Comparison of ENCODE assay signal across 1 cellular context in genomic region chr10:84178387-84178697, GRCh38.
A peak's percentile ranks its signal among the peaks of the same experiment; 100 is the strongest.
TF ChIP-seq lines count a peak whose summit lies in the region.

No MANE protein-coding gene starts in this region.

TF ChIP-seq in K562, 482 proteins besides CTCF, POLR2A, EP300 and RAD21:
- TF ChIP-seq BACH1 (tag; IDR thresholded peaks at IDR 0.05) (no peak), TRIM24 (IDR thresholded peaks at IDR 0.05) (peak in 1 of 2 experiments; percentile 8; a peak in 1 of 4 replicates), IRF2 (CRISPR knock-in tag; IDR thresholded peaks at IDR 0.05) (no peak), PHB2 (IDR thresholded peaks at IDR 0.05; ENCODE audit: low read depth) (peak; percentile 52; the same call in 1 of the 2 replicates), ZNF431 (CRISPR knock-in tag; IDR thresholded peaks at IDR 0.05) (no peak), SREBF1 (IDR thresholded peaks at IDR 0.05; ENCODE audit: borderline replicate concordance, low read depth, low read length) (no peak), MBD1 (CRISPR knock-in tag; IDR thresholded peaks at IDR 0.05) (no peak), NBN (IDR thresholded peaks at IDR 0.05; ENCODE audit: low read depth) (no peak), SRF (CRISPR knock-in tag; IDR thresholded peaks at IDR 0.05) (no peak), CHD4 (IDR thresholded peaks at IDR 0.05; ENCODE audit: insufficient read depth, insufficient replicate concordance, low read depth, low read length, poor library complexity, severe bottlenecking) (peak; percentile 1), CTBP1 (IDR thresholded peaks at IDR 0.05; ENCODE audit: borderline replicate concordance) (no peak), ZNF253 (CRISPR knock-in tag; conservative IDR thresholded peaks at IDR 0.05) (no peak), TSC22D4 (tag; IDR thresholded peaks at IDR 0.05) (0 out of 2 replicates have a peak, but pooled peaks have one; percentile 53), FOXK2 (conservative IDR thresholded peaks at IDR 0.05 in 1 of 2, IDR thresholded peaks at IDR 0.05 in 1 of 2; ENCODE audit: low read depth in 2 of 2) (peak; percentile 2 to 4; a peak in 1 of 4 replicates), ZFPM2 (CRISPR knock-in tag; IDR thresholded peaks at IDR 0.05) (no peak), MAZ (CRISPR knock-in tag; conservative IDR thresholded peaks at IDR 0.05 in 1 of 2, IDR thresholded peaks at IDR 0.05 in 1 of 2) (no peak), PHF20 (IDR thresholded peaks at IDR 0.05; ENCODE audit: partially characterized antibody) (peak; percentile 60)
TF ChIP-seq in K562: peak in this region for 6.
